Comparison of ENCODE assay signal across 13 cellular contexts in the genomic region with DNA sequence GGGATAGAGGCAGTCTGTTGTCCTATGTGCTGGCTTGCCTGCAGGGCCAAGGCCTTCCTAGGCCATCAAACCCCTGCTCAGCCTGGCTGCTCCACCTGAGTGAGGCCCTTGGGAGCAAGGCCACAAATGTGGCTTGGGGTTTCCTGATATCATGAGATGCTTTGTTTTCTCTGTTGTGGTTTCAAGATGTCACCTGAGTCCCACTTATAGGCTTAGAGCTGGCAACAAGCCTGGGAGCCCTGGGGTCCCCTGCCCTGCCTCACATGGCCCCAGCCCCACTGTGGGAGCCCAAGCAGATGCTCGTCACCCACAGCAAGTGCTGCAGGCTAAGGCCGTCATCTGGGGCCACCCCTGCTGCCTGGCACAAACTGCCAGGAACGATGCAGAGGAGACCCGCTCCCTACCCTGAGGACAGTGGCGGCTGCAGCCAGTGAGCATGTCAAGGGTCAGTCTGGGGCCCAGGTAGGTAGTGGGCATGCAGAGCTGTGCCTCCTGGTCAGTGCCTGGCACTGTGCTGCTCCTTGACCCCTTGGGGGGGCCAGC.
A peak's percentile ranks its signal among the peaks of the same experiment; 100 is the strongest.
DNase-seq lines count a peak whose midpoint lies in the region; ATAC-seq, FAIRE-seq and TF ChIP-seq lines count a peak whose summit lies in the region.
"Had no signal": no experiment of that assay in that cellular context is flagged by ENCODE, and none has a peak within 500 bp of the region (broad histone marks: within the 10 kb centered on the region; RNA-seq: fewer than 3 reads in every experiment).

No MANE protein-coding gene starts in this region.

- no peaks in the 10 kb centered on the region for H4K20me1 ChIP-seq in KMS-11 (ENCODE audit: insufficient read depth)

- TF ChIP-seq CTCF in KMS-11 (conservative IDR thresholded peaks at IDR 0.05; ENCODE audit: low read depth, low read length): no peak
- no peak for TF ChIP-seq CTCF in chondrocyte (IDR thresholded peaks at IDR 0.05)
- no peak for TF ChIP-seq CTCF in pancreas (IDR thresholded peaks at IDR 0.05)

- peaks cover 13% of the 10 kb centered on the region; the same call in 1 of the 2 replicates for H3K79me2 ChIP-seq in KMS-11 (ENCODE audit: insufficient read depth, low read depth)
- H3K79me2 ChIP-seq: hepatocyte had no signal

- H3K27me3 ChIP-seq in KMS-11 (ENCODE audit: insufficient read depth, low read depth) (no peaks in the 10 kb centered on the region), pancreas (no peaks in the 10 kb centered on the region)

- H2AFZ ChIP-seq in KMS-11 (ENCODE audit: low read depth): peak overlapping the region; percentile 3; the same call in 1 of the 2 replicates
- H2AFZ ChIP-seq: hepatocyte had no signal

- H3K4me1 ChIP-seq in KMS-11 (ENCODE audit: low read depth, poor library complexity, severe bottlenecking) (peaks cover 85% of the 10 kb centered on the region), pancreas (peaks cover 21 to 23% (median 21%) of the 10 kb centered on the region in 3 donors)

- peak overlapping the region; percentile 99 for H3K27ac ChIP-seq in KMS-11
- H3K27ac ChIP-seq in pancreas: no peak overlapping the region
- H3K27ac ChIP-seq: A549, hepatocyte had no signal

- H3K4me2 ChIP-seq in KMS-11: peak overlapping the region; percentile 99
- H3K4me2 ChIP-seq: A549, hepatocyte had no signal

- DNase-seq in activated CD4-positive, alpha-beta T cell treated with anti-CD3 and anti-CD28 coated beads, Interleukin-2, amount 10 ng/mL, durations not matched to agents 24 days and 14 days: peak; percentile 66
- no peak for DNase-seq in activated CD4-positive, alpha-beta T cell treated with anti-CD3 and anti-CD28 coated beads for 1 hour
- DNase-seq in chondrocyte (ENCODE audit: low spot score): peak; percentile 87
- peak in 5 of 6 donors; percentile 7 to 61 (median 22) for DNase-seq in pancreas
- no peak for DNase-seq in NCI-H1105 (lab: John Stamatoyannopoulos, UW)
- DNase-seq: NCI-H2081, trophoblast cell had no signal

- no peaks in the 10 kb centered on the region for H3K36me3 ChIP-seq in KMS-11 (ENCODE audit: insufficient read depth)
- no peaks in the 10 kb centered on the region for H3K36me3 ChIP-seq in pancreas

- no peak for FAIRE-seq in pancreas (lab: Jason Lieb, UNC)
- FAIRE-seq: A549, H54 had no signal

- 87 to 90% methylated on average over 5 of the region's 5 CpGs for whole genome bisulfite sequencing in pancreas, 2 donors

- H3K9me3 Mint-ChIP-seq in activated CD4-positive, alpha-beta T cell treated with anti-CD3 and anti-CD28 coated beads, Interleukin-2, amount 10 ng/mL, durations not matched to agents 24 days and 14 days: no peaks in the 10 kb centered on the region
- no peaks in the 10 kb centered on the region for H3K9me3 Mint-ChIP-seq in chondrocyte (ENCODE audit: low read depth)

- H3K9me3 ChIP-seq in pancreas: no peaks in the 10 kb centered on the region
- H3K9me3 ChIP-seq: A549 had no signal

- intact Hi-C loops in activated CD4-positive, alpha-beta T cell treated with anti-CD3 and anti-CD28 coated beads, Interleukin-2, amount 10 ng/mL, durations not matched to agents 24 days and 14 days (cut with micrococcal nuclease): no loop called here
- intact Hi-C loops in pancreas (cut with DNase I): no loop called here

- peaks cover 6% of the 10 kb centered on the region for H3K4me1 Mint-ChIP-seq in activated CD4-positive, alpha-beta T cell treated with anti-CD3 and anti-CD28 coated beads, Interleukin-2, amount 10 ng/mL, durations not matched to agents 24 days and 14 days
- H3K4me1 Mint-ChIP-seq in chondrocyte (ENCODE audit: low read depth): peaks cover 28% of the 10 kb centered on the region

- no peak overlapping the region for H3K4me3 Mint-ChIP-seq in activated CD4-positive, alpha-beta T cell treated with anti-CD3 and anti-CD28 coated beads, Interleukin-2, amount 10 ng/mL, durations not matched to agents 24 days and 14 days
- H3K4me3 Mint-ChIP-seq in chondrocyte (ENCODE audit: unreplicated experiment): no peak overlapping the region

- no peaks in the 10 kb centered on the region for H3K36me3 Mint-ChIP-seq in activated CD4-positive, alpha-beta T cell treated with anti-CD3 and anti-CD28 coated beads, Interleukin-2, amount 10 ng/mL, durations not matched to agents 24 days and 14 days (ENCODE audit: low read depth)
- H3K36me3 Mint-ChIP-seq in chondrocyte (ENCODE audit: low read depth): no peaks in the 10 kb centered on the region

- H3K4me3 ChIP-seq in KMS-11 (IDR thresholded peaks at IDR 0.05; ENCODE audit: insufficient read depth, low read depth, low read length) (no peak overlapping the region), pancreas (no peak overlapping the region)
- H3K4me3 ChIP-seq: A549, hepatocyte had no signal

- ATAC-seq in pancreas (no peak), HG02884 (IDR thresholded peaks at IDR 0.05; ENCODE audit: unreplicated experiment) (no peak), GM18858 (IDR thresholded peaks at IDR 0.05; ENCODE audit: unreplicated experiment) (no peak)
- ATAC-seq: A549 had no signal

- no peaks in the 10 kb centered on the region for H3K27me3 Mint-ChIP-seq in activated CD4-positive, alpha-beta T cell treated with anti-CD3 and anti-CD28 coated beads, Interleukin-2, amount 10 ng/mL, durations not matched to agents 24 days and 14 days
- H3K27me3 Mint-ChIP-seq in chondrocyte (ENCODE audit: low read depth): peaks cover 11% of the 10 kb centered on the region

- no peak overlapping the region for H3K27ac Mint-ChIP-seq in activated CD4-positive, alpha-beta T cell treated with anti-CD3 and anti-CD28 coated beads, Interleukin-2, amount 10 ng/mL, durations not matched to agents 24 days and 14 days
- H3K27ac Mint-ChIP-seq in chondrocyte (ENCODE audit: unreplicated experiment): no peak overlapping the region

- peak overlapping the region; percentile 55; the same call in 1 of the 2 replicates for H3K9ac ChIP-seq in KMS-11

Comparison
In these comparisons a context has a peak if more than half of its experiments do, and no peak if none do; other contexts are left out.
1. DNase-seq: peak in activated CD4-positive, alpha-beta T cell treated with anti-CD3 and anti-CD28 coated beads, Interleukin-2, amount 10 ng/mL, durations not matched to agents 24 days and 14 days (single experiment), chondrocyte (single experiment) and pancreas (5 of 6); none in activated CD4-positive, alpha-beta T cell treated with anti-CD3 and anti-CD28 coated beads for 1 hour (single experiment) and NCI-H1105 (single experiment).